In the genomic region with DNA sequence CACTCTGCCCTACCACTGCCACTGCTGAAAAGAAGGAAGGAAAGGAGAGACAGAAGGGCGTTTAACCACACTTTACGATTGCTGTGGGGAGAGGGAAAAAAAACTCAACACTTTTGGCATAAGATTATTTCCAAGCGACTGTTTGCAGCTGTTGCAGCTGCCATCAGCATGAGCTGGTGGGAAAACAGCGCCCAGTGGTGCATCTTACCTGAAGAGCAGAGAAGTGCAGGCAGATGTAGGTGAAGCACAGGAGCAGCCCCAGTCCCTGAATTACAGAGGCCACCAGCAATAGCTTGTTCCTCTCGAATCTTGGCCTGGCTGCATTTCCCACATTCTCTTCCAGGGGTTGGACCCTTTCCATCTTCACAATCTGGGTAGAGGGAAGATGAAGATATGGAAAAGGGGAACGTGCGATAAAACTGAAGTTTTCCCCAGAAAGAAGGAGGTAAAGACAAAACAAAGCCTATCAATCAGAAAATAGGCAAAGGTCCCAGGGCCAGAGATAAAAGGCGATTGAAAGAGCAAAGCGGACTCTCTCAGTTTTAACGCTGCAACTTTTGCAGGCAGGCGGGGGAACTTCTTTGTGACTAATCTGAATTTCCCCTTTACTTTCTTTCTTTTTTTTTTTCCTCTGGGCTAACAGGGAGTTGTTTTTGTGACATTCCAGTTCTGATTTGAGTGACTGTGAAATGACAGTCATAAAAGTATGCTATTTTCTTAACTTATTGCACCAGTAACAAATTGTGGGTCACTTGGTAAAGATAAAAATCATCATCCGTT, we compare ENCODE assay signal across 9 cellular contexts. TPM values are rescaled to one million over a fixed set of nuclear protein-coding genes. Genes with fewer than 3 reads are reported as not detected.
DNase-seq lines count a peak whose midpoint lies in the region; ATAC-seq and TF ChIP-seq lines count a peak whose summit lies in the region.
"Had no signal": no experiment of that assay in that cellular context is flagged by ENCODE, and none has a peak within 500 bp of the region (broad histone marks: within the 10 kb centered on the region; RNA-seq: fewer than 3 reads in every experiment).

A gene with protein sequence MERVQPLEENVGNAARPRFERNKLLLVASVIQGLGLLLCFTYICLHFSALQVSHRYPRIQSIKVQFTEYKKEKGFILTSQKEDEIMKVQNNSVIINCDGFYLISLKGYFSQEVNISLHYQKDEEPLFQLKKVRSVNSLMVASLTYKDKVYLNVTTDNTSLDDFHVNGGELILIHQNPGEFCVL (minus strand): TSS at position 516 of the 780 bp plus-strand sequence. CDS start 155 bp downstream, at position 361.

- no peak for TF ChIP-seq EP300 in suprapubic skin (IDR thresholded peaks at IDR 0.05)

- H3K27ac ChIP-seq in suprapubic skin, result no peak within 1 kb of the TSS

- H3K27ac Mint-ChIP-seq in activated CD4-positive, alpha-beta T cell treated with anti-CD3 and anti-CD28 coated beads for 36 hours, result no peak within 1 kb of the TSS
- peak within 1 kb of the TSS; percentile 51 for H3K27ac Mint-ChIP-seq in activated T-cell treated with anti-CD3 and anti-CD28 coated beads, Interleukin-2, amount 50 U/mL, for 24 hours
- H3K27ac Mint-ChIP-seq: brain had no signal

- peak; percentile 56 for DNase-seq in activated CD4-positive, alpha-beta T cell treated with anti-CD3 and anti-CD28 coated beads for 36 hours
- no peak for DNase-seq in activated CD4-positive, alpha-beta T cell treated with anti-CD3 and anti-CD28 coated beads for 1 hour
- DNase-seq in activated T-cell treated with anti-CD3 and anti-CD28 coated beads, Interleukin-2, amount 50 U/mL, for 24 hours, result peak; percentile 35
- peak in 1 of 2 donors; percentile 18 for DNase-seq in left colon
- DNase-seq in suprapubic skin (ENCODE audit: low spot score in 2 of 2), result no peak
- no peak for DNase-seq in kidney tubule cell (ENCODE audit: low spot score)
- no peak for DNase-seq in putamen (ENCODE audit: low spot score)

- ATAC-seq in activated CD4-positive, alpha-beta T cell treated with anti-CD3 and anti-CD28 coated beads for 36 hours, result peak; percentile 63
- ATAC-seq in left colon (peak; percentile 30), HG03469 (IDR thresholded peaks at IDR 0.05; ENCODE audit: unreplicated experiment) (no peak)

- no peaks in the 10 kb centered on the region for H3K27me3 ChIP-seq in suprapubic skin

- peaks cover 26% of the 10 kb centered on the region for H3K27me3 Mint-ChIP-seq in activated CD4-positive, alpha-beta T cell treated with anti-CD3 and anti-CD28 coated beads for 36 hours
- peaks cover 11% of the 10 kb centered on the region for H3K27me3 Mint-ChIP-seq in activated T-cell treated with anti-CD3 and anti-CD28 coated beads, Interleukin-2, amount 50 U/mL, for 24 hours

- WGBS in suprapubic skin, result 24% methylated on average over 12 of the region's 12 CpGs

- H3K36me3 Mint-ChIP-seq in activated CD4-positive, alpha-beta T cell treated with anti-CD3 and anti-CD28 coated beads for 36 hours (ENCODE audit: low read depth), result no peaks in the 10 kb centered on the region
- no peaks in the 10 kb centered on the region for H3K36me3 Mint-ChIP-seq in activated T-cell treated with anti-CD3 and anti-CD28 coated beads, Interleukin-2, amount 50 U/mL, for 24 hours (ENCODE audit: low read depth)
- H3K36me3 Mint-ChIP-seq: brain had no signal

- peaks cover 36% of the 10 kb centered on the region for H3K4me1 Mint-ChIP-seq in activated CD4-positive, alpha-beta T cell treated with anti-CD3 and anti-CD28 coated beads for 36 hours
- peaks cover 63% of the 10 kb centered on the region for H3K4me1 Mint-ChIP-seq in activated T-cell treated with anti-CD3 and anti-CD28 coated beads, Interleukin-2, amount 50 U/mL, for 24 hours (ENCODE audit: low read depth)
- H3K4me1 Mint-ChIP-seq: brain had no signal

- H3K9me3 ChIP-seq in suprapubic skin, result no peaks in the 10 kb centered on the region

- peaks cover 15% of the 10 kb centered on the region for H3K4me1 ChIP-seq in suprapubic skin

- POLR2A ChIA-PET in activated CD4-positive, alpha-beta T cell treated with anti-CD3 and anti-CD28 coated beads for 36 hours (lab: Charles Lee), result interaction anchor here (0.7 to 1.0 kb wide), 2 partner anchors 312 to 1759 kb away, joined by 3 read pairs; no protein-coding TSS in a partner anchor

- no peaks in the 10 kb centered on the region for H3K36me3 ChIP-seq in suprapubic skin

- TF ChIP-seq CTCF in suprapubic skin (IDR thresholded peaks at IDR 0.05), result no peak

- H3K4me3 ChIP-seq in suprapubic skin, result peak within 1 kb of the TSS; percentile 25

- CTCF ChIA-PET in activated CD4-positive, alpha-beta T cell treated with anti-CD3 and anti-CD28 coated beads for 36 hours (lab: Charles Lee), result interaction anchor here (1.0 to 13.3 kb wide), 2 partner anchors 362 to 463 kb away, joined by 3 to 150 read pairs; no protein-coding TSS in a partner anchor

- TF ChIP-seq POLR2A in suprapubic skin (IDR thresholded peaks at IDR 0.05), result no peak

- H3K4me3 Mint-ChIP-seq in activated CD4-positive, alpha-beta T cell treated with anti-CD3 and anti-CD28 coated beads for 36 hours, result peak within 1 kb of the TSS; percentile 37
- H3K4me3 Mint-ChIP-seq in activated T-cell treated with anti-CD3 and anti-CD28 coated beads, Interleukin-2, amount 50 U/mL, for 24 hours, result peak within 1 kb of the TSS; percentile 52
- H3K4me3 Mint-ChIP-seq: brain had no signal

- intact Hi-C loops in activated CD4-positive, alpha-beta T cell treated with anti-CD3 and anti-CD28 coated beads for 36 hours (cut with DNase I, micrococcal nuclease), result loop anchor here (1.0 to 5.0 kb wide), 6 partner anchors 90 to 462 kb away; no protein-coding TSS in a partner anchor
- intact Hi-C loops in left colon (cut with DNase I, micrococcal nuclease), result no loop called here

- H3K9me3 Mint-ChIP-seq in activated CD4-positive, alpha-beta T cell treated with anti-CD3 and anti-CD28 coated beads for 36 hours (ENCODE audit: low read depth), result no peaks in the 10 kb centered on the region
- no peaks in the 10 kb centered on the region for H3K9me3 Mint-ChIP-seq in activated T-cell treated with anti-CD3 and anti-CD28 coated beads, Interleukin-2, amount 50 U/mL, for 24 hours
- H3K9me3 Mint-ChIP-seq: brain had no signal

RNA-seq across cellular contexts. Expression of the gene that starts here (rescaled TPM):
- total RNA-seq in activated CD4-positive, alpha-beta T cell treated with anti-CD3 and anti-CD28 coated beads for 36 hours, result under 1 TPM; 0.33 to 0.41 TPM
- total RNA-seq in left colon (1 to 10 TPM; 1.2 to 1.5 TPM), suprapubic skin (under 1 TPM in 2 of 4 donors, not detected in 2; 0.15 to 0.29 TPM)

Comparison
In these comparisons a context has a peak if more than half of its experiments do, and no peak if none do; other contexts are left out.
1. Peak in DNase-seq and ATAC-seq in activated CD4-positive, alpha-beta T cell treated with anti-CD3 and anti-CD28 coated beads for 36 hours; RNA of the gene not detected or under 1 TPM.
2. intact Hi-C loops: an anchor here in activated CD4-positive, alpha-beta T cell treated with anti-CD3 and anti-CD28 coated beads for 36 hours (1.0 to 5.0 kb wide); none called in left colon.